Comparison of ENCODE assay signal across 8 cellular contexts in genomic region chr1:77975386-77975785, GRCh38. TPM values are rescaled to one million over a fixed set of nuclear protein-coding genes. Genes with fewer than 3 reads are reported as not detected.
DNase-seq lines count a peak whose midpoint lies in the region; ATAC-seq and TF ChIP-seq lines count a peak whose summit lies in the region.

No MANE protein-coding gene starts in this region.

- H3K27me3 Mint-ChIP-seq in progenitor cell of endocrine pancreas = no peaks in the 10 kb centered on the region

- H2AFZ ChIP-seq in OCI-LY3 (ENCODE audit: low read depth, low read length) = no peak overlapping the region

- DNase-seq in GM12865 (ENCODE audit: low read depth) (no peak), progenitor cell of endocrine pancreas (ENCODE audit: low spot score, unreplicated experiment) (no peak), DMS53 (lab: John Stamatoyannopoulos, UW) (no peak)

- H3K27me3 ChIP-seq in OCI-LY3 (ENCODE audit: low read depth, low read length) (no peaks in the 10 kb centered on the region), ectodermal cell (ENCODE audit: control insufficient read depth, insufficient read depth, low read length, poor library complexity, severe bottlenecking) (no peaks in the 10 kb centered on the region)

- no peak overlapping the region for H3K27ac ChIP-seq in OCI-LY3 (ENCODE audit: low read length)
- H3K27ac ChIP-seq in ectodermal cell (ENCODE audit: insufficient read depth, low read depth, low read length, poor library complexity, severe bottlenecking) = no peak overlapping the region

- peaks cover 75% of the 10 kb centered on the region for H4K20me1 ChIP-seq in OCI-LY3 (ENCODE audit: insufficient read depth, low read length)

- H3K4me2 ChIP-seq in OCI-LY3 (ENCODE audit: low read length) = peak overlapping the region; percentile 64

- H3K9me3 Mint-ChIP-seq in progenitor cell of endocrine pancreas (ENCODE audit: low read depth) = no peaks in the 10 kb centered on the region

- H3K36me3 Mint-ChIP-seq in progenitor cell of endocrine pancreas (ENCODE audit: insufficient read depth) = peaks cover 23% of the 10 kb centered on the region

- no peak overlapping the region for H3K9ac ChIP-seq in OCI-LY3 (ENCODE audit: low read length)

- no peak for ATAC-seq in GM21529 (IDR thresholded peaks at IDR 0.05; ENCODE audit: unreplicated experiment)
- ATAC-seq in HG03139 (IDR thresholded peaks at IDR 0.05; ENCODE audit: unreplicated experiment) = no peak
- ATAC-seq in HG03354 (IDR thresholded peaks at IDR 0.05; ENCODE audit: poor library complexity, severe bottlenecking, unreplicated experiment) = no peak

- TF ChIP-seq CTCF in GM12865 (IDR thresholded peaks at IDR 0.05; ENCODE audit: insufficient read depth, low read depth, low read length, missing control alignments) (no peak), OCI-LY3 (IDR thresholded peaks at IDR 0.05; ENCODE audit: low read depth, low read length) (no peak), progenitor cell of endocrine pancreas (IDR thresholded peaks at IDR 0.05; ENCODE audit: unreplicated experiment) (no peak)

- 82 to 83% methylated on average over 3 of the region's 4 CpGs for WGBS in ectodermal cell, 2 experiments

- H3K79me2 ChIP-seq in OCI-LY3 (ENCODE audit: low read length) = peaks cover 97% of the 10 kb centered on the region

- H3K27ac Mint-ChIP-seq in progenitor cell of endocrine pancreas = peak overlapping the region; percentile 71

- H3K4me1 ChIP-seq in OCI-LY3 (ENCODE audit: low read length) (peaks cover 27% of the 10 kb centered on the region), ectodermal cell (ENCODE audit: control insufficient read depth, insufficient read depth, low read length) (no peaks in the 10 kb centered on the region)

- H3K4me3 ChIP-seq in GM12865 (ENCODE audit: low read depth, low read length) (peak overlapping the region; percentile 60), OCI-LY3 (ENCODE audit: low read length) (peak overlapping the region; percentile 90), ectodermal cell (ENCODE audit: insufficient read depth, low read depth, low read length) (peak overlapping the region; percentile 1)

- no peak overlapping the region for H3K4me3 Mint-ChIP-seq in progenitor cell of endocrine pancreas (ENCODE audit: low read depth)

- H3K36me3 ChIP-seq in OCI-LY3 (replicated peaks; ENCODE audit: low read depth, low read length) (peaks cover 35% of the 10 kb centered on the region), ectodermal cell (ENCODE audit: control insufficient read depth, insufficient read depth, low read length) (peaks cover 6% of the 10 kb centered on the region)

- H3K9me3 ChIP-seq in OCI-LY3 (ENCODE audit: insufficient read depth, low read length) (no peaks in the 10 kb centered on the region), ectodermal cell (ENCODE audit: control insufficient read depth, low read length) (no peaks in the 10 kb centered on the region)

- peaks cover 29% of the 10 kb centered on the region for H3K4me1 Mint-ChIP-seq in progenitor cell of endocrine pancreas (ENCODE audit: low read depth)

RNA-seq across cellular contexts. Expression of gene FUBP1, which starts 3.5 kb away (rescaled TPM):
- 374 TPM for polyA plus RNA-seq in ectodermal cell (2013, experiment 1 of 4)
- polyA plus RNA-seq in ectodermal cell (2013, experiment 2 of 4) = 337 TPM
- 233 TPM for polyA plus RNA-seq in ectodermal cell (2013, experiment 3 of 4)
- 267 TPM for polyA plus RNA-seq in ectodermal cell (2013, experiment 4 of 4)
- 259 and 270 TPM in 2 replicates for total RNA-seq in progenitor cell of endocrine pancreas

RNA-seq across cellular contexts. Expression of gene DNAJB4, which starts 29.4 kb away (rescaled TPM):
- 33.8 TPM for polyA plus RNA-seq in ectodermal cell (2013, experiment 1 of 4)
- polyA plus RNA-seq in ectodermal cell (2013, experiment 2 of 4) = 28.7 TPM
- polyA plus RNA-seq in ectodermal cell (2013, experiment 3 of 4) = 24.7 TPM
- 28.1 TPM for polyA plus RNA-seq in ectodermal cell (2013, experiment 4 of 4)
- total RNA-seq in progenitor cell of endocrine pancreas = 27.2 and 30.1 TPM in 2 replicates

Comparison
In these comparisons a context has a peak if more than half of its experiments do, and no peak if none do; other contexts are left out.
1. H3K4me3 ChIP-seq: peak in every context shown above with its lines; median percentile 90 in OCI-LY3; 60 in GM12865; 1 in ectodermal cell.